Comparison of ENCODE assay signal across 1 cellular context in genomic region chr10:75102830-75103673, GRCh38.
TF ChIP-seq lines count a peak whose summit lies in the region.

No MANE protein-coding gene starts in this region.

TF ChIP-seq in HepG2, 621 proteins besides CTCF, POLR2A, EP300 and RAD21:
- TF ChIP-seq NR2F2 (IDR thresholded peaks at IDR 0.05; ENCODE audit: borderline replicate concordance, low read depth) (no peak), PRDM4 (CRISPR knock-in tag; IDR thresholded peaks at IDR 0.05; ENCODE audit: borderline replicate concordance) (no peak), LBX2 (CRISPR knock-in tag; IDR thresholded peaks at IDR 0.05; ENCODE audit: borderline replicate concordance) (no peak), CERS6 (CRISPR knock-in tag; IDR thresholded peaks at IDR 0.05) (no peak), BCL3 (CRISPR knock-in tag; IDR thresholded peaks at IDR 0.05) (no peak), EHMT2 (IDR thresholded peaks at IDR 0.05; ENCODE audit: borderline replicate concordance, low read depth, low read length) (no peak), NFIB (CRISPR knock-in tag; IDR thresholded peaks at IDR 0.05; ENCODE audit: borderline replicate concordance) (no peak), EEA1 (CRISPR knock-in tag; IDR thresholded peaks at IDR 0.05; ENCODE audit: borderline replicate concordance) (no peak), CENPX (CRISPR knock-in tag; IDR thresholded peaks at IDR 0.05) (no peak), ZMYM4 (CRISPR knock-in tag; IDR thresholded peaks at IDR 0.05) (no peak), AGO1 (IDR thresholded peaks at IDR 0.05; ENCODE audit: low read depth, low read length, poor library complexity, severe bottlenecking) (no peak), JUN (CRISPR knock-in tag; IDR thresholded peaks at IDR 0.05) (no peak), IRF1 (CRISPR knock-in tag; IDR thresholded peaks at IDR 0.05; ENCODE audit: low read depth) (no peak)
